10 cellular contexts compared by ENCODE assay signal in the genomic region with DNA sequence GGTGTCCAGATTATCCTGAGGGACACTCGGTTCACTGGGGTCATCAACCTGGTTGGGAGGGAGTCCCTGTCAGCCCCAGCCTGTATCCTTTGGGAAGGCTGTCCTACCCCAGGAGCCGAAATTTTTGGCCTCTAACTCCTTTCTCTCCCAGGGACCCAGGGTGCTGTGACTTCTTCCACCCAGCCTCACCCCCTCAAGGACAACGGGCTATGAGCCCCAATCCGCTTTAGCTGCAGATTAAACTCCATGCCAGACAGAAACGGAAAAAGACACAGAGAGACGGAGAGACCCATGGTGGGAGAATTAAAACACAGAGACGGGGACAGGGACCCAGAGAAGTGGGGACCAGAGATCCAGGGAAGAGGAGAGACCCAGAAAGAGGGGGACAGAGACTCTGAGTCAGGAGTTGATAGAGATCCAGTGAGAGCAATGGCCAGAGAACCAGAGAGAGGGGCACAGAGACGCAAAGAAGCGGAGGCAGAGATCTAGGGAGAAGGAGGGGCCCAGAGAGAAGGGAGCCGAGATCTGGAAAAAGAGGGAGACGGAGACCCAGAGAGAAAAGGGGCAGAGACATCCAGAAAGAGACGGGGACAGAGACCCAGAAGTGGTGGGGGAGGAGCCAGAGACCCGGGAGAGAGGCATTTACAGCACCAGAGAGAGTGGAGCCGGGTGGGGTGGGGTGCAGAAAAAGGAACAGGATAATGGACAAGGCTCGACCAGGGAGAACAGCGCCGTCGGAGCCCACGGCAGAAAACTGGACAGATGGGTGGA. TPM values are rescaled to one million over a fixed set of nuclear protein-coding genes. Genes with fewer than 3 reads are reported as not detected.
A peak's percentile ranks its signal among the peaks of the same experiment; 100 is the strongest.
DNase-seq lines count a peak whose midpoint lies in the region; ATAC-seq and TF ChIP-seq lines count a peak whose summit lies in the region.
"Had no signal": no experiment of that assay in that cellular context is flagged by ENCODE, and none has a peak within 500 bp of the region (broad histone marks: within the 10 kb centered on the region; RNA-seq: fewer than 3 reads in every experiment).

No MANE protein-coding gene starts in this region.

- peaks cover 0 to 24% (median 6%) of the 10 kb centered on the region in 9 donors for H3K4me1 ChIP-seq in heart right ventricle
- H3K4me1 ChIP-seq in mammary epithelial cell (ENCODE audit: insufficient read depth, low read length): no peaks in the 10 kb centered on the region
- no peaks in the 10 kb centered on the region for H3K4me1 ChIP-seq in mesodermal cell (ENCODE audit: control insufficient read depth, insufficient read depth, low read length, poor library complexity, severe bottlenecking)
- peaks cover 22% of the 10 kb centered on the region for H3K4me1 ChIP-seq in vagina
- H3K4me1 ChIP-seq in spleen: peaks cover 0 to 51% (median 27%) of the 10 kb centered on the region in 6 donors
- H3K4me1 ChIP-seq: adrenal gland had no signal

- H3K79me2 ChIP-seq in mammary epithelial cell (ENCODE audit: insufficient read depth, low read length): no peaks in the 10 kb centered on the region

- CTCF ChIA-PET in mammary epithelial cell (lab: Charles Lee; ENCODE audit: low non-redundant PET): no interaction called here

- WGBS in heart right ventricle, 2 donors: 25 to 27% methylated on average over 19 of the region's 19 CpGs
- WGBS in mammary epithelial cell (ENCODE audit: low coverage, missing lambda C conversion rate): 43% methylated on average over 15 of the region's 19 CpGs
- 24 to 42% methylated on average over 13 to 14 of the region's 19 CpGs for WGBS in mesodermal cell (ENCODE audit: insufficient coverage in 2 of 2), 2 experiments
- WGBS in spleen, 5 donors: 33 to 41% (median 34%) methylated on average over 19 of the region's 19 CpGs

- in situ Hi-C loops in mammary epithelial cell (cut with MboI; ENCODE audit: low sequenced_read_pairs in 2 of 2): loop anchor here (5.0 to 25.0 kb wide), 3 partner anchors 46 to 178 kb away; no protein-coding TSS in a partner anchor

- no peak for DNase-seq in heart right ventricle
- DNase-seq in left cardiac atrium: no peak
- DNase-seq in mammary epithelial cell: no peak
- DNase-seq in vagina (ENCODE audit: extremely low spot score in 2 of 2): no peak
- no peak for DNase-seq in spleen
- no peak for DNase-seq in DMS79 (lab: John Stamatoyannopoulos, UW)
- DNase-seq in globus pallidus (ENCODE audit: low spot score): no peak

- H3K4me3 ChIP-seq in heart right ventricle (peak overlapping the region in 9 of 10 donors; percentile 22 to 93 (median 47)), mammary epithelial cell (replicated peaks in 1 of 3; ENCODE audit: insufficient read depth in 1 of 3, low read depth in 2 of 3, low read length in 3 of 3) (no peak overlapping the region), mesodermal cell (ENCODE audit: extremely low read depth, insufficient read depth, low read length, poor library complexity, severe bottlenecking) (peak overlapping the region; percentile 8), vagina (peak overlapping the region; percentile 40 to 70), spleen (peak overlapping the region in 1 of 8 donors; percentile 46)

- no peak overlapping the region for H3K9ac ChIP-seq in mammary epithelial cell (ENCODE audit: insufficient read depth, low read length)

- no TSS peak for BruUV-seq in mammary epithelial cell (replicated peaks; lab: Mats Ljungman, UMichigan)

- H3K36me3 ChIP-seq in heart right ventricle: no peaks in the 10 kb centered on the region
- H3K36me3 ChIP-seq in mammary epithelial cell (ENCODE audit: insufficient read depth, low read length): no peaks in the 10 kb centered on the region
- no peaks in the 10 kb centered on the region for H3K36me3 ChIP-seq in mesodermal cell (ENCODE audit: control insufficient read depth, insufficient read depth, low read length)
- no peaks in the 10 kb centered on the region for H3K36me3 ChIP-seq in vagina
- no peaks in the 10 kb centered on the region for H3K36me3 ChIP-seq in spleen
- H3K36me3 ChIP-seq: adrenal gland had no signal

- H3K27ac ChIP-seq in heart right ventricle (no peak overlapping the region), mammary epithelial cell (ENCODE audit: insufficient read depth, low read depth, low read length) (no peak overlapping the region), mesodermal cell (ENCODE audit: low read depth, low read length, severe bottlenecking) (no peak overlapping the region), vagina (no peak overlapping the region), spleen (no peak overlapping the region)
- H3K27ac ChIP-seq: adrenal gland had no signal

- dilution Hi-C loops in mammary epithelial cell (cut with HindIII; ENCODE audit: low sequenced_read_pairs): no loop called here

- peak overlapping the region; percentile 30 for H3K4me2 ChIP-seq in mammary epithelial cell (ENCODE audit: insufficient read depth, low read depth, low read length)

- ATAC-seq in heart right ventricle: no peak
- ATAC-seq in left cardiac atrium: no peak

- intact Hi-C loops in heart right ventricle (cut with DNase I): loop anchor here in 4 of 10 donors (5.0 to 10.0 kb wide), 3 partner anchors 48 to 216 kb away; no protein-coding TSS in a partner anchor
- intact Hi-C loops in left cardiac atrium (cut with DNase I): loop anchor here (5.0 to 10.0 kb wide), 2 partner anchors 48 to 216 kb away; no protein-coding TSS in a partner anchor
- intact Hi-C loops in mammary epithelial cell (cut with micrococcal nuclease): loop anchor here (2.0 kb wide), 1 partner anchor 20 kb away; no protein-coding TSS in a partner anchor
- intact Hi-C loops in vagina (cut with DNase I): loop anchor here (10.0 kb wide), 2 partner anchors 76 to 216 kb away; a partner anchor contains a TSS
- intact Hi-C loops in spleen (cut with DNase I; ENCODE audit: low total_unique reads): loop anchor here (10.0 kb wide), 1 partner anchor 176 kb away; no protein-coding TSS in a partner anchor

- H3K27me3 ChIP-seq in heart right ventricle: peaks cover 8 to 67% (median 62%) of the 10 kb centered on the region in 7 donors
- peaks cover 18% of the 10 kb centered on the region for H3K27me3 ChIP-seq in mammary epithelial cell (ENCODE audit: insufficient read depth, low read length)
- H3K27me3 ChIP-seq in vagina: no peaks in the 10 kb centered on the region
- H3K27me3 ChIP-seq in spleen (replicated peaks in 1 of 7): peaks cover 4 to 75% (median 68%) of the 10 kb centered on the region in 7 donors

- no peak for TF ChIP-seq CTCF in heart right ventricle (IDR thresholded peaks at IDR 0.05)
- no peak for TF ChIP-seq CTCF in mammary epithelial cell (conservative IDR thresholded peaks at IDR 0.05 in 1 of 2, IDR thresholded peaks at IDR 0.05 in 1 of 2; ENCODE audit: extremely low read depth in 1 of 2, insufficient read depth in 1 of 2, low read depth in 1 of 2, low read length in 2 of 2)
- TF ChIP-seq CTCF in vagina (IDR thresholded peaks at IDR 0.05): no peak
- no peak for TF ChIP-seq CTCF in spleen (IDR thresholded peaks at IDR 0.05 in 8 of 11, conservative IDR thresholded peaks at IDR 0.05 in 3 of 11)

- peak overlapping the region; percentile 7 for H2AFZ ChIP-seq in mammary epithelial cell (ENCODE audit: low read depth, low read length)

- TF ChIP-seq POLR2A in vagina (IDR thresholded peaks at IDR 0.05) (no peak), spleen (IDR thresholded peaks at IDR 0.05) (no peak)

- no peaks in the 10 kb centered on the region for H3K9me3 ChIP-seq in heart right ventricle
- H3K9me3 ChIP-seq in mammary epithelial cell (replicated peaks; ENCODE audit: insufficient read depth, low read length): no peaks in the 10 kb centered on the region
- H3K9me3 ChIP-seq in mesodermal cell (ENCODE audit: control insufficient read depth, low read length): no peaks in the 10 kb centered on the region
- no peaks in the 10 kb centered on the region for H3K9me3 ChIP-seq in vagina
- no peaks in the 10 kb centered on the region for H3K9me3 ChIP-seq in spleen
- H3K9me3 ChIP-seq: adrenal gland had no signal

- no peaks in the 10 kb centered on the region for H4K20me1 ChIP-seq in mammary epithelial cell (ENCODE audit: insufficient read depth, low read length)

RNA-seq across cellular contexts. Expression of a gene that starts 0.7 kb away (rescaled TPM):
- total RNA-seq in heart right ventricle: 1 to 10 TPM in 4 of 10 donors, under 1 TPM in 6; 0.17 to 2.3 (median 0.86) TPM
- 1 to 10 TPM in 1 of 2 donors, under 1 TPM in 1; 0.88 to 2.0 TPM for polyA plus RNA-seq in heart right ventricle
- total RNA-seq in left cardiac atrium: 1 to 10 TPM; 1.7 to 2.5 TPM
- under 1 TPM; under 0.01 to 0.16 TPM for total RNA-seq in mammary epithelial cell
- polyA plus RNA-seq in mammary epithelial cell: 0.07 TPM
- polyA minus RNA-seq in mammary epithelial cell: not detected
- 0.88 TPM for polyA plus RNA-seq in mesodermal cell (2013, experiment 1 of 2)
- 0.71 TPM for polyA plus RNA-seq in mesodermal cell (2013, experiment 2 of 2)
- 0.74 TPM for total RNA-seq in vagina
- total RNA-seq in spleen: under 1 TPM in 2 of 7 donors, not detected in 5; 0.10 to 0.13 TPM
- under 1 TPM; 0.07 to 0.12 (median 0.10) TPM for polyA plus RNA-seq in spleen

RNA-seq across cellular contexts. Expression of a gene that starts 11.0 kb away (rescaled TPM):
- total RNA-seq in heart right ventricle (10 to 100 TPM; 15.7 to 42.1 (median 25.7) TPM), left cardiac atrium (10 to 100 TPM; 32.2 to 42.5 TPM), mammary epithelial cell (10 to 100 TPM; 61.2 to 62.4 TPM), vagina (96.3 TPM), spleen (10 to 100 TPM; 76.0 to 94.3 (median 86.1) TPM)
- polyA plus RNA-seq in heart right ventricle (10 to 100 TPM; 32.5 to 60.0 TPM), mammary epithelial cell (73.4 TPM), spleen (100 to 1,000 TPM in 2 of 3 donors, 10 to 100 TPM in 1; 85.3 to 140 (median 118) TPM)
- 140 TPM for polyA minus RNA-seq in mammary epithelial cell
- 87.5 TPM for polyA plus RNA-seq in mesodermal cell (2013, experiment 1 of 2)
- 77.2 TPM for polyA plus RNA-seq in mesodermal cell (2013, experiment 2 of 2)

RNA-seq across cellular contexts. Expression of a gene that starts 12.4 kb away (rescaled TPM):
- 10 to 100 TPM in 3 of 10 donors, 1 to 10 TPM in 7; 4.4 to 14.9 (median 7.4) TPM for total RNA-seq in heart right ventricle
- 10 to 100 TPM; 17.8 to 19.9 TPM for polyA plus RNA-seq in heart right ventricle
- 10 to 100 TPM; 16.8 to 17.5 TPM for total RNA-seq in left cardiac atrium
- total RNA-seq in mammary epithelial cell: 10 to 100 TPM; 18.2 to 23.9 TPM
- polyA plus RNA-seq in mammary epithelial cell: 16.7 TPM
- polyA minus RNA-seq in mammary epithelial cell: 4.3 TPM
- 25.4 TPM for polyA plus RNA-seq in mesodermal cell (2013, experiment 1 of 2)
- 22.8 TPM for polyA plus RNA-seq in mesodermal cell (2013, experiment 2 of 2)
- 29.5 TPM for total RNA-seq in vagina
- 10 to 100 TPM; 38.7 to 50.2 (median 45.8) TPM for total RNA-seq in spleen
- polyA plus RNA-seq in spleen: 10 to 100 TPM; 54.9 to 99.9 (median 94.9) TPM

RNA-seq across cellular contexts. Expression of a gene that starts 15.4 kb away (rescaled TPM):
- total RNA-seq in heart right ventricle (not detected), left cardiac atrium (not detected), mammary epithelial cell (not detected), vagina (not detected), spleen (not detected)
- polyA plus RNA-seq in heart right ventricle (under 1 TPM in 1 of 2 donors, not detected in 1; 0.13 TPM), mammary epithelial cell (not detected), spleen (not detected)
- polyA minus RNA-seq in mammary epithelial cell: not detected
- polyA plus RNA-seq in mesodermal cell (2013, experiment 1 of 2): 1.0 TPM
- 1.3 TPM for polyA plus RNA-seq in mesodermal cell (2013, experiment 2 of 2)
- total RNA-seq: adrenal gland, myocyte had no signal
- polyA plus RNA-seq: adrenal gland had no signal

RNA-seq across cellular contexts. Expression of a gene that starts 17.4 kb away (rescaled TPM):
- total RNA-seq in heart right ventricle (not detected), left cardiac atrium (not detected), mammary epithelial cell (not detected), vagina (not detected), spleen (not detected)
- polyA plus RNA-seq in heart right ventricle (not detected), mammary epithelial cell (not detected), spleen (not detected)
- polyA minus RNA-seq in mammary epithelial cell: not detected
- polyA plus RNA-seq in mesodermal cell (2013, experiment 1 of 2): 2.0 TPM
- 2.1 TPM for polyA plus RNA-seq in mesodermal cell (2013, experiment 2 of 2)
- total RNA-seq: adrenal gland, myocyte had no signal
- polyA plus RNA-seq: adrenal gland had no signal

Comparison
In these comparisons a context has a peak if more than half of its experiments do, and no peak if none do; other contexts are left out.
1. H3K4me3 ChIP-seq: peak in heart right ventricle (9 of 10), mesodermal cell (single experiment) and vagina (2 of 2); none in mammary epithelial cell (0 of 3).